ENCODE assay signal across 13 cellular contexts in genomic region chr15:55586808-55587207, GRCh38. TPM values are rescaled to one million over a fixed set of nuclear protein-coding genes. Genes with fewer than 3 reads are reported as not detected.
DNase-seq lines count a peak whose midpoint lies in the region; ATAC-seq and TF ChIP-seq lines count a peak whose summit lies in the region.
"Had no signal": no experiment of that assay in that cellular context is flagged by ENCODE, and none has a peak within 500 bp of the region (broad histone marks: within the 10 kb centered on the region; RNA-seq: fewer than 3 reads in every experiment).

No MANE protein-coding gene starts in this region.

- H3K27ac ChIP-seq in endodermal cell (ENCODE audit: low read depth, low read length): no peak overlapping the region
- H3K27ac ChIP-seq in trophoblast cell (ENCODE audit: low read depth, low read length): no peak overlapping the region
- H3K27ac ChIP-seq: RWPE1 had no signal

- no peak overlapping the region for H4K8ac ChIP-seq in trophoblast cell (ENCODE audit: low read depth, low read length)

- no peak overlapping the region for H3K4me3 Mint-ChIP-seq in endodermal cell
- H3K4me3 Mint-ChIP-seq in glutamatergic neuron (ENCODE audit: unreplicated experiment): no peak overlapping the region
- H3K4me3 Mint-ChIP-seq: IgD-negative memory B cell had no signal

- no peak for DNase-seq in AG09309 (ENCODE audit: low read depth)
- peak; percentile 23 for DNase-seq in KBM-7
- no peak for DNase-seq in endodermal cell
- no peak for DNase-seq in trophoblast cell
- no peak for DNase-seq in glutamatergic neuron
- DNase-seq in NCI-H146 treated with DMSO at 0.1 percent for 48 hours (lab: John Stamatoyannopoulos, UW; ENCODE audit: unreplicated experiment): no peak
- DNase-seq: Calu3; effector memory CD4-positive, alpha-beta T cell; occipital lobe had no signal

- H3K79me1 ChIP-seq in trophoblast cell (ENCODE audit: low read length): peaks cover 8% of the 10 kb centered on the region

- H3K23ac ChIP-seq in trophoblast cell (ENCODE audit: low read length): no peak overlapping the region

- H3K4me1 Mint-ChIP-seq in endodermal cell (peaks cover 8% of the 10 kb centered on the region), glutamatergic neuron (ENCODE audit: low read depth, unreplicated experiment) (peaks cover 4% of the 10 kb centered on the region)

- H3K9ac ChIP-seq in endodermal cell (ENCODE audit: extremely low read depth, low read length, poor library complexity, severe bottlenecking) (no peak overlapping the region), trophoblast cell (ENCODE audit: low read length) (no peak overlapping the region)

- no peak overlapping the region for H2BK120ac ChIP-seq in trophoblast cell (ENCODE audit: insufficient read depth, low read length, poor library complexity)

- peak overlapping the region; percentile 66 for H3K4me3 ChIP-seq in AG09309 (ENCODE audit: control insufficient read depth, low read depth, low read length)
- H3K4me3 ChIP-seq in endodermal cell (ENCODE audit: low read length): peak overlapping the region; percentile 74
- H3K4me3 ChIP-seq in trophoblast cell (ENCODE audit: low read depth, low read length): no peak overlapping the region

- in situ Hi-C loops in KBM-7 (cut with MboI; ENCODE audit: low pct_unique_long_range_greater_than_20kb, low sequenced_read_pairs): no loop called here

- peaks cover 73% of the 10 kb centered on the region for H3K27me3 ChIP-seq in endodermal cell (ENCODE audit: control insufficient read depth, insufficient read depth, low read length, poor library complexity, severe bottlenecking)
- peaks cover 14% of the 10 kb centered on the region for H3K27me3 ChIP-seq in trophoblast cell (ENCODE audit: insufficient read depth, low read length)

- H3K27ac Mint-ChIP-seq in endodermal cell (no peak overlapping the region), glutamatergic neuron (ENCODE audit: unreplicated experiment) (no peak overlapping the region)
- H3K27ac Mint-ChIP-seq: IgD-negative memory B cell had no signal

- no peak overlapping the region for H2AFZ ChIP-seq in trophoblast cell (ENCODE audit: insufficient read depth, low read length, poor library complexity)

- H3K27me3 Mint-ChIP-seq in endodermal cell (ENCODE audit: insufficient read depth) (peaks cover 38% of the 10 kb centered on the region), glutamatergic neuron (ENCODE audit: unreplicated experiment) (peaks cover 4% of the 10 kb centered on the region)

- H3K14ac ChIP-seq in trophoblast cell (ENCODE audit: low read length): no peak overlapping the region

- H3K4ac ChIP-seq in trophoblast cell (ENCODE audit: low read depth, low read length): no peak overlapping the region

- no peak overlapping the region for H4K12ac ChIP-seq in trophoblast cell (ENCODE audit: low read depth, low read length)

- WGBS in endodermal cell (ENCODE audit: insufficient coverage in 1 of 2, insufficient read length in 1 of 2), 2 experiments: 94 to 100% methylated on average over 1 to 3 of the region's 3 CpGs
- 100% methylated on average over 1 of the region's 3 CpGs for WGBS in trophoblast cell (ENCODE audit: extremely low coverage, insufficient coverage, insufficient read length)

- peaks cover 4% of the 10 kb centered on the region for H3K79me2 ChIP-seq in trophoblast cell (ENCODE audit: control insufficient read depth, insufficient read depth, low read length, poor library complexity)

- no peak overlapping the region for H2BK5ac ChIP-seq in trophoblast cell (ENCODE audit: low read depth, low read length, poor library complexity)

- ATAC-seq in HG03457 (IDR thresholded peaks at IDR 0.05; ENCODE audit: unreplicated experiment): no peak
- no peak for ATAC-seq in HG03135 (IDR thresholded peaks at IDR 0.05; ENCODE audit: unreplicated experiment)

- no peak overlapping the region for H3K18ac ChIP-seq in trophoblast cell (ENCODE audit: low read length)

- H4K91ac ChIP-seq in trophoblast cell (ENCODE audit: low read depth, low read length): no peak overlapping the region

- TF ChIP-seq CTCF in AG09309 (IDR thresholded peaks at IDR 0.05; ENCODE audit: control insufficient read depth, insufficient read depth, low read depth, low read length, missing control alignments): no peak
- no peak for TF ChIP-seq CTCF in endodermal cell (conservative IDR thresholded peaks at IDR 0.05)
- no peak for TF ChIP-seq CTCF in glutamatergic neuron (IDR thresholded peaks at IDR 0.05; ENCODE audit: partially characterized antibody, unreplicated experiment)

- no peaks in the 10 kb centered on the region for H3K4me1 ChIP-seq in endodermal cell (ENCODE audit: control insufficient read depth, insufficient read depth, low read length)
- H3K4me1 ChIP-seq in trophoblast cell (ENCODE audit: control insufficient read depth in 1 of 2, insufficient read depth in 2 of 2, low read length in 2 of 2): peaks cover 3 to 4% of the 10 kb centered on the region in 2 experiments

- H3K9me3 ChIP-seq in endodermal cell (ENCODE audit: control insufficient read depth, low read length) (peaks cover 8% of the 10 kb centered on the region), trophoblast cell (ENCODE audit: insufficient read depth, low read depth, low read length) (no peaks in the 10 kb centered on the region)

- H3K4me2 ChIP-seq in trophoblast cell (ENCODE audit: low read length): peak overlapping the region; percentile 15

- H3K9me3 Mint-ChIP-seq in endodermal cell: peaks cover 7% of the 10 kb centered on the region
- H3K9me3 Mint-ChIP-seq in glutamatergic neuron (ENCODE audit: unreplicated experiment): peaks cover 6% of the 10 kb centered on the region

- H2BK12ac ChIP-seq in trophoblast cell (ENCODE audit: low read length): no peak overlapping the region

- H3K36me3 ChIP-seq in endodermal cell (ENCODE audit: control insufficient read depth, insufficient read depth, low read length) (no peaks in the 10 kb centered on the region), trophoblast cell (ENCODE audit: control insufficient read depth in 1 of 2, insufficient read depth in 2 of 2, low read length in 2 of 2) (no peaks in the 10 kb centered on the region)

- no peak overlapping the region for H2AK5ac ChIP-seq in trophoblast cell (ENCODE audit: low read length)

- H3K36me3 Mint-ChIP-seq in endodermal cell (ENCODE audit: low read depth): no peaks in the 10 kb centered on the region
- H3K36me3 Mint-ChIP-seq in glutamatergic neuron (ENCODE audit: unreplicated experiment): peaks cover 5% of the 10 kb centered on the region

RNA-seq across cellular contexts. Expression of gene PYGO1, which starts 1.3 kb away (rescaled TPM):
- total RNA-seq in endodermal cell (1 to 10 TPM; 2.0 to 2.5 TPM), glutamatergic neuron (ENCODE audit: unreplicated experiment) (7.8 TPM)
- 14.1 TPM for polyA plus RNA-seq in endodermal cell (2013, experiment 1 of 2)
- polyA plus RNA-seq in endodermal cell (2013, experiment 2 of 2): 15.1 TPM
- polyA plus RNA-seq in trophoblast cell (2013): 2.7 and 2.8 TPM in 2 replicates
- polyA plus RNA-seq: IgD-negative memory B cell had no signal
